ENCODE assay signal across 18 cellular contexts in the genomic region with DNA sequence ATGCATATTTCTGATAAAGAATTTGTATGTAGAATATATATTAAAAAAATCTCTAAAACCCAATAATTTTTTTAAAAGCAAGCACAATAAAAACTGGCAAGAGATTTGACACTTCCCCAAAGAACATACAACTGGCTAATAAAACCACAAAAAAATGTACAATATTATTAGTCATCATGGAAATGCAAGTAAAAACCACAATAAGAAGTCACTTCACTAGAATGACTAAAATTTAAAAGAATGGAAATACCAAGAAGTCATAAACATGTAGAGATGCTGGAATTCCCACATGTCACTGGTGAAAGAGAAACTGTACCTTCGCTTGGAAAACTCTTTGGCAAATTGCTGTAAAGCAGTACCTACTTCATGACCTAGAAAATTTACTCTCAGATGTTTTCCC. TPM values are rescaled to one million over a fixed set of nuclear protein-coding genes. Genes with fewer than 3 reads are reported as not detected.
DNase-seq lines count a peak whose midpoint lies in the region; FAIRE-seq and TF ChIP-seq lines count a peak whose summit lies in the region.
"Had no signal": no experiment of that assay in that cellular context is flagged by ENCODE, and none has a peak within 500 bp of the region (broad histone marks: within the 10 kb centered on the region; RNA-seq: fewer than 3 reads in every experiment).

No MANE protein-coding gene starts in this region.

- dilution Hi-C loops in endothelial cell of umbilical vein (cut with MboI; ENCODE audit: extremely low pct_ligation_motif_present, low sequenced_read_pairs): no loop called here

- no peak for FAIRE-seq in endothelial cell of umbilical vein (lab: Jason Lieb, UNC)
- no peak for FAIRE-seq in GM12891 (lab: Jason Lieb, UNC)

- H2AFZ ChIP-seq in endothelial cell of umbilical vein (ENCODE audit: low read depth, low read length): no peak overlapping the region

- H3K79me2 ChIP-seq in endothelial cell of umbilical vein (ENCODE audit: control insufficient read depth, insufficient read depth, low read length): no peaks in the 10 kb centered on the region

- H3K4me3 ChIP-seq in endothelial cell of umbilical vein (replicated peaks in 1 of 3; ENCODE audit: insufficient read depth in 1 of 3, low read depth in 1 of 3, low read length in 3 of 3) (no peak overlapping the region), ascending aorta (no peak overlapping the region)
- H3K4me3 ChIP-seq: SJSA1 had no signal

- peak overlapping the region; percentile 70 for H3K4me2 ChIP-seq in endothelial cell of umbilical vein (ENCODE audit: insufficient read depth, low read length)

- H3K9me1 ChIP-seq in endothelial cell of umbilical vein (replicated peaks; ENCODE audit: control insufficient read depth, extremely low read depth, insufficient read depth, low read length): no peaks in the 10 kb centered on the region

- TF ChIP-seq CTCF in endothelial cell of umbilical vein (IDR thresholded peaks at IDR 0.05; ENCODE audit: extremely low read depth in 1 of 2, insufficient read depth in 1 of 2, low read depth in 1 of 2, low read length in 2 of 2): no peak
- TF ChIP-seq CTCF in osteocyte (IDR thresholded peaks at IDR 0.05): no peak
- no peak for TF ChIP-seq CTCF in ascending aorta (IDR thresholded peaks at IDR 0.05)

- H3K36me3 Mint-ChIP-seq in osteocyte (ENCODE audit: unreplicated experiment): no peaks in the 10 kb centered on the region
- H3K36me3 Mint-ChIP-seq: activated naive CD8-positive, alpha-beta T cell treated with anti-CD3 and anti-CD28 coated beads, Interleukin-2, amount 10 ng/mL, durations not matched to agents 7 days and 5 days; natural killer cell; type B pancreatic cell had no signal

- H3K27ac ChIP-seq in endothelial cell of umbilical vein (ENCODE audit: insufficient read depth, low read depth, low read length): peak overlapping the region; percentile 23
- H3K27ac ChIP-seq in ascending aorta: no peak overlapping the region
- H3K27ac ChIP-seq: SJSA1 had no signal

- H3K4me1 Mint-ChIP-seq in osteocyte (ENCODE audit: unreplicated experiment): peaks cover 25% of the 10 kb centered on the region
- H3K4me1 Mint-ChIP-seq: activated naive CD8-positive, alpha-beta T cell treated with anti-CD3 and anti-CD28 coated beads, Interleukin-2, amount 10 ng/mL, durations not matched to agents 7 days and 5 days; natural killer cell had no signal

- no peak for TF ChIP-seq POLR2A in endothelial cell of umbilical vein (IDR thresholded peaks at IDR 0.05; ENCODE audit: low read depth, low read length)
- TF ChIP-seq POLR2A in GM12891 (IDR thresholded peaks at IDR 0.05; ENCODE audit: low read depth, low read length): no peak

- H3K27ac Mint-ChIP-seq in osteocyte (ENCODE audit: unreplicated experiment): peak overlapping the region; percentile 61
- H3K27ac Mint-ChIP-seq: activated naive CD8-positive, alpha-beta T cell treated with anti-CD3 and anti-CD28 coated beads, Interleukin-2, amount 10 ng/mL, durations not matched to agents 7 days and 5 days; natural killer cell; type B pancreatic cell had no signal

- peaks cover 5% of the 10 kb centered on the region for H3K9me3 Mint-ChIP-seq in osteocyte (ENCODE audit: unreplicated experiment)
- H3K9me3 Mint-ChIP-seq: activated naive CD8-positive, alpha-beta T cell treated with anti-CD3 and anti-CD28 coated beads, Interleukin-2, amount 10 ng/mL, durations not matched to agents 7 days and 5 days; type B pancreatic cell had no signal

- POLR2A ChIA-PET in endothelial cell of umbilical vein (lab: Charles Lee): no interaction called here

- H4K20me1 ChIP-seq in endothelial cell of umbilical vein (replicated peaks; ENCODE audit: control insufficient read depth, extremely low read depth, insufficient read depth, low read length): no peaks in the 10 kb centered on the region

- H3K4me1 ChIP-seq in endothelial cell of umbilical vein (ENCODE audit: control insufficient read depth, extremely low read depth, insufficient read depth, low read length): peaks cover 8% of the 10 kb centered on the region
- no peaks in the 10 kb centered on the region for H3K4me1 ChIP-seq in ascending aorta
- H3K4me1 ChIP-seq: BE2C had no signal

- CTCF ChIA-PET in endothelial cell of umbilical vein (lab: Charles Lee): interaction anchor here (1.5 kb wide), 1 partner anchor 8 kb away, joined by 4 read pairs; no protein-coding TSS in a partner anchor

- no peak overlapping the region for H3K9ac ChIP-seq in endothelial cell of umbilical vein (replicated peaks; ENCODE audit: extremely low read depth, insufficient read depth, low read length)

- H3K27me3 ChIP-seq in endothelial cell of umbilical vein (ENCODE audit: control insufficient read depth in 2 of 2, insufficient read depth in 2 of 2, low read length in 2 of 2): no peaks in the 10 kb centered on the region
- no peaks in the 10 kb centered on the region for H3K27me3 ChIP-seq in ascending aorta
- H3K27me3 ChIP-seq: BE2C, SJSA1 had no signal

- DNase-seq in EL (peak; percentile 66), M059J (ENCODE audit: low read depth) (peak; percentile 70), endothelial cell of umbilical vein (ENCODE audit: low read depth, low spot score) (peak; percentile 52), osteocyte (ENCODE audit: extremely low spot score, unreplicated experiment) (no peak), GM12891 (ENCODE audit: insufficient read length, low spot score) (no peak), ascending aorta (ENCODE audit: low spot score in 2 of 2) (no peak), NAMALWA (ENCODE audit: low spot score) (no peak)
- no peak for DNase-seq in activated effector memory CD4-positive, alpha-beta T cell treated with Interleukin-2 at 50 U/mL for 16 hours
- DNase-seq: activated CD4-positive, alpha-beta T cell treated with anti-CD3 and anti-CD28 coated beads, Interleukin-2, amount 50 U/mL, for 1 hour; activated naive CD8-positive, alpha-beta T cell treated with anti-CD3 and anti-CD28 coated beads, Interleukin-2, amount 10 ng/mL, durations not matched to agents 7 days and 5 days; activated T-cell treated with anti-CD3 and anti-CD28 coated beads, Interleukin-2, amount 50 U/mL, for 1 hour; BE2C; DMS53; natural killer cell; NCI-H1105 treated with DMSO at 0.1 percent for 48 hours; stimulated activated CD4-positive, alpha-beta T cell treated with anti-CD3 and anti-CD28 coated beads, Interleukin-2, amount 100 ng/mL, for 24 hours had no signal

- H3K9me3 ChIP-seq in endothelial cell of umbilical vein (replicated peaks; ENCODE audit: control insufficient read depth, insufficient read depth, low read length) (no peaks in the 10 kb centered on the region), ascending aorta (no peaks in the 10 kb centered on the region)
- H3K9me3 ChIP-seq: BE2C, SJSA1 had no signal

- BruUV-seq in endothelial cell of umbilical vein (replicated peaks; lab: Mats Ljungman, UMichigan): no TSS peak

- H3K27me3 Mint-ChIP-seq in osteocyte (ENCODE audit: unreplicated experiment): no peaks in the 10 kb centered on the region
- H3K27me3 Mint-ChIP-seq: activated naive CD8-positive, alpha-beta T cell treated with anti-CD3 and anti-CD28 coated beads, Interleukin-2, amount 10 ng/mL, durations not matched to agents 7 days and 5 days had no signal

- intact Hi-C loops in endothelial cell of umbilical vein (cut with micrococcal nuclease): loop anchor here (1.0 kb wide), 1 partner anchor 9 kb away; no protein-coding TSS in a partner anchor
- intact Hi-C loops in ascending aorta (cut with DNase I): no loop called here

- peak overlapping the region; percentile 33 for H3K4me3 Mint-ChIP-seq in osteocyte (ENCODE audit: unreplicated experiment)
- H3K4me3 Mint-ChIP-seq: activated naive CD8-positive, alpha-beta T cell treated with anti-CD3 and anti-CD28 coated beads, Interleukin-2, amount 10 ng/mL, durations not matched to agents 7 days and 5 days; natural killer cell; type B pancreatic cell had no signal

- H3K36me3 ChIP-seq in endothelial cell of umbilical vein (ENCODE audit: control insufficient read depth in 2 of 2, extremely low read depth in 1 of 2, insufficient read depth in 2 of 2, low read length in 2 of 2): no peaks in the 10 kb centered on the region
- H3K36me3 ChIP-seq in ascending aorta: no peaks in the 10 kb centered on the region
- H3K36me3 ChIP-seq: BE2C, SJSA1 had no signal

TF ChIP-seq in endothelial cell of umbilical vein, 7 proteins besides CTCF, POLR2A, EP300 and RAD21:
- TF ChIP-seq, protein P1, sequence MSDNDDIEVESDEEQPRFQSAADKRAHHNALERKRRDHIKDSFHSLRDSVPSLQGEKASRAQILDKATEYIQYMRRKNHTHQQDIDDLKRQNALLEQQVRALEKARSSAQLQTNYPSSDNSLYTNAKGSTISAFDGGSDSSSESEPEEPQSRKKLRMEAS (IDR thresholded peaks at IDR 0.05; ENCODE audit: insufficient read depth, insufficient read length): no peak
- TF ChIP-seq JUN (IDR thresholded peaks at IDR 0.05; ENCODE audit: borderline replicate concordance, insufficient read depth, insufficient read length, low read depth) (peak; percentile 29), FOS (IDR thresholded peaks at IDR 0.05; ENCODE audit: borderline replicate concordance, insufficient read depth, low read length) (no peak), POLR2AphosphoS5 (IDR thresholded peaks at IDR 0.05; ENCODE audit: insufficient read depth, low read depth, low read length) (no peak)

TF ChIP-seq in GM12891, 5 proteins besides CTCF, POLR2A, EP300 and RAD21:
- TF ChIP-seq POLR2AphosphoS5 (IDR thresholded peaks at IDR 0.05; ENCODE audit: low read depth, low read length): no peak
- no peak for TF ChIP-seq SPI1 (IDR thresholded peaks at IDR 0.05; ENCODE audit: low read depth, low read length)
- TF ChIP-seq TAF1 (IDR thresholded peaks at IDR 0.05; ENCODE audit: low read depth, low read length): no peak
- TF ChIP-seq PAX5 (IDR thresholded peaks at IDR 0.05; ENCODE audit: insufficient read depth, low read length, severe bottlenecking): no peak
- no peak for TF ChIP-seq POU2F2 (IDR thresholded peaks at IDR 0.05; ENCODE audit: low read depth, low read length)

RNA-seq across cellular contexts. Expression of a gene that starts 43.5 kb away (rescaled TPM):
- 11.3 and 14.5 TPM in 2 replicates for total RNA-seq in M059J (2014; rRNA removed; shearing (Covaris generic))
- 0.25 TPM in 1 of 2 replicates, not detected in the other for total RNA-seq in endothelial cell of umbilical vein
- 0.04 TPM in 1 of 2 replicates, not detected in the other for polyA plus RNA-seq in endothelial cell of umbilical vein
- 0.09 and 0.10 TPM in 2 replicates for polyA plus RNA-seq in endothelial cell of umbilical vein (2011; cell fraction: cytosol; rRNA removed)
- not detected in 2 replicates for polyA plus RNA-seq in endothelial cell of umbilical vein (2011; cell fraction: nucleus; rRNA removed)
- polyA plus RNA-seq in endothelial cell of umbilical vein (2012): 1.1 TPM in 2 replicates
- polyA minus RNA-seq in endothelial cell of umbilical vein: 0.17 TPM in 1 of 2 replicates, not detected in the other
- polyA minus RNA-seq in endothelial cell of umbilical vein (2011; cell fraction: cytosol; rRNA and poly(A)+ RNA removed): 121 TPM
- 1.2 and 3.8 TPM in 2 replicates for polyA minus RNA-seq in endothelial cell of umbilical vein (2011; cell fraction: nucleus; rRNA and poly(A)+ RNA removed)
- total RNA-seq in osteocyte: 0.21 and 0.24 TPM in 2 replicates
- 16.4 TPM for polyA plus RNA-seq in GM12891 (2012; ENCODE audit: low read depth, missing spikeins)
- 2.3 TPM for total RNA-seq in ascending aorta
- total RNA-seq: SJSA1 had no signal

Comparison
In these comparisons a context has a peak if more than half of its experiments do, and no peak if none do; other contexts are left out.
1. DNase-seq: peak in EL (single experiment), M059J (single experiment) and endothelial cell of umbilical vein (single experiment); none in osteocyte (single experiment), GM12891 (single experiment), activated effector memory CD4-positive, alpha-beta T cell treated with Interleukin-2 at 50 U/mL for 16 hours (single experiment), ascending aorta (0 of 2) and NAMALWA (single experiment).